In the genomic region with DNA sequence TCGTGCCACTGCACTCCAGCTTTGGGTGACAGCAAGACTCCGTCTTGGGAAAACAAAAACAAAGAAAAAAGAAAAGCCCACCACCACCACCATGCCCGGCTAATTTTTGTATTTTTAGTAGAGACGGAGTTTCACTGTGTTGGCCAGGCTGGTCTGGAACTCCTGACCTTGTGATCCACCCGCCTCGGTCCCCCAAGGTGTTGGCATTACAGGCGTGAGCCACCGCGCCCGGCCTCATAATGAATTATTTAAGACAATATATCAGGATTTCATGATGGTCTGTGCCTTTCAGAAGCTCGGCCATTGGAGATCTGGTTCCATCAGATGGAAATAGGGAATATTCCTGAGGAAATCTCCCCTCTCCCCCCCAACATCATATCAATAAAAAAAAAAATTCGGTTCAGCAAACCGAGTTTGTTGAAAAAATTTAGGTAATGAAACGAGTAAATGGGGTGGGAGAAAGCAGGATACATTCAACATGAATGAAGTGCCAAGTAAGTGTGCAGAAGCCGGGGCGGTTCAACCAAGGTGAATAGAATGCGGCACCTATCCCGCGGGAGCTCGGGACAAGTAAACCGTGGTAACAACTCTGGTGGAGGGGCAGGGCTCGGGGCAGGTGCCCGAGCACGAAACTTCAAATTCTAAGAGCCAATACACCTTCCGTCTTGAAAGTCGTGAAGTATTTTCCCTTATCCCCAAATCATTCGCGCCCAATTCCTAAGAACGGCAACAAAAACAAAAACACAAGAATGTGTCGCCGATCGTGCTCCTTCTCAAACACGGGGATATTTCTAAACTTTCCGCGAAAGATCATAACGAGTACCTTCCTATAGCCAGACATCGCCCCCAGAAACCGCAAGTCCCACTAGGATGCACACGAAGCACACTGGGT, we compare ENCODE assay signal across 8 cellular contexts. TPM values are rescaled to one million over a fixed set of nuclear protein-coding genes. Genes with fewer than 3 reads are reported as not detected.
DNase-seq lines count a peak whose midpoint lies in the region; ATAC-seq and TF ChIP-seq lines count a peak whose summit lies in the region.

No MANE protein-coding gene starts in this region.

- H3K9me3 ChIP-seq in Karpas-422 (ENCODE audit: low read length) (no peaks in the 10 kb centered on the region), breast epithelium (no peaks in the 10 kb centered on the region), mesodermal cell (ENCODE audit: control insufficient read depth, low read length) (no peaks in the 10 kb centered on the region), upper lobe of left lung (no peaks in the 10 kb centered on the region)

- H3K4me3 ChIP-seq in Karpas-422 (ENCODE audit: low read length), result peak overlapping the region; percentile 79
- peak overlapping the region; percentile 69 to 88 (median 80) for H3K4me3 ChIP-seq in breast epithelium
- H3K4me3 ChIP-seq in mesodermal cell (ENCODE audit: extremely low read depth, insufficient read depth, low read length, poor library complexity, severe bottlenecking), result peak overlapping the region; percentile 56
- peak overlapping the region; percentile 29 to 87 (median 70) for H3K4me3 ChIP-seq in upper lobe of left lung

- H3K9me2 ChIP-seq in Karpas-422 (replicated peaks; ENCODE audit: insufficient read depth, low read length), result no peaks in the 10 kb centered on the region

- DNase-seq in CD14-positive monocyte (ENCODE audit: low spot score) (no peak), Karpas-422 (peak; percentile 60), breast epithelium (ENCODE audit: low spot score in 2 of 2) (peak in 1 of 2 donors; percentile 45), upper lobe of left lung (peak in 1 of 2 donors; percentile 45), activated gamma-delta T cell treated with Interleukin-2 at 50 U/mL for 16 hours (no peak)

- peak overlapping the region; percentile 4 to 91 (median 74) for H3K27ac Mint-ChIP-seq in CD14-positive monocyte

- 0 to 14% methylated on average over 5 to 7 of the region's 39 CpGs for WGBS in mesodermal cell (ENCODE audit: insufficient coverage in 2 of 2), 2 experiments
- WGBS in upper lobe of left lung, 2 donors, result 15 to 36% methylated on average over 12 to 39 of the region's 39 CpGs

- peak overlapping the region; percentile 86 to 98 for H3K4me3 Mint-ChIP-seq in CD14-positive monocyte

- intact Hi-C loops in CD14-positive monocyte (cut with micrococcal nuclease) (no loop called here), breast epithelium (cut with DNase I; ENCODE audit: low total_unique reads) (no loop called here)

- TF ChIP-seq EP300 in upper lobe of left lung (IDR thresholded peaks at IDR 0.05), result no peak

- H2AFZ ChIP-seq in Karpas-422 (ENCODE audit: low read length), result peak overlapping the region; percentile 89

- H4K20me1 ChIP-seq in Karpas-422 (ENCODE audit: insufficient read depth, low read depth, low read length), result 0 out of 2 replicates have a peak, but pooled peaks cover under 1% of the 10 kb centered on the region

- H3K4me2 ChIP-seq in Karpas-422 (ENCODE audit: low read depth, low read length, poor library complexity, severe bottlenecking), result peak overlapping the region; percentile 87

- H3K27me3 ChIP-seq in Karpas-422 (ENCODE audit: low read length) (no peaks in the 10 kb centered on the region), breast epithelium (peaks cover 0 to 4% of the 10 kb centered on the region in 2 donors), upper lobe of left lung (no peaks in the 10 kb centered on the region)

- H3K36me3 Mint-ChIP-seq in CD14-positive monocyte, result no peaks in the 10 kb centered on the region

- H3K27me3 Mint-ChIP-seq in CD14-positive monocyte (ENCODE audit: low read depth in 3 of 3), result peaks cover 0 to 43% (median 1%) of the 10 kb centered on the region in 3 donors

- peaks cover 0 to 10% (median 3%) of the 10 kb centered on the region in 7 donors for H3K9me3 Mint-ChIP-seq in CD14-positive monocyte

- no peak for TF ChIP-seq CTCF in CD14-positive monocyte (IDR thresholded peaks at IDR 0.05)
- no peak for TF ChIP-seq CTCF in breast epithelium (IDR thresholded peaks at IDR 0.05)
- TF ChIP-seq CTCF in upper lobe of left lung (IDR thresholded peaks at IDR 0.05), result no peak

- no peak for TF ChIP-seq POLR2A in breast epithelium (IDR thresholded peaks at IDR 0.05)
- TF ChIP-seq POLR2A in upper lobe of left lung (IDR thresholded peaks at IDR 0.05), result no peak

- H3K79me2 ChIP-seq in Karpas-422 (ENCODE audit: low read length), result peaks cover 42% of the 10 kb centered on the region

- peaks cover 32% of the 10 kb centered on the region for H3K4me1 ChIP-seq in Karpas-422 (ENCODE audit: low read length)
- H3K4me1 ChIP-seq in breast epithelium, result no peaks in the 10 kb centered on the region
- peaks cover 4% of the 10 kb centered on the region for H3K4me1 ChIP-seq in mesodermal cell (ENCODE audit: control insufficient read depth, insufficient read depth, low read length, poor library complexity, severe bottlenecking)
- H3K4me1 ChIP-seq in upper lobe of left lung, result peaks cover 0 to 20% (median 0%) of the 10 kb centered on the region in 4 donors

- H3K9ac ChIP-seq in Karpas-422 (ENCODE audit: low read length), result peak overlapping the region; percentile 71

- H3K27ac ChIP-seq in Karpas-422 (ENCODE audit: low read length) (no peak overlapping the region), breast epithelium (peak overlapping the region; percentile 89 to 95), mesodermal cell (ENCODE audit: low read depth, low read length, severe bottlenecking) (no peak overlapping the region), upper lobe of left lung (peak overlapping the region in 2 of 4 donors; percentile 56 to 90)

- peaks cover 15% of the 10 kb centered on the region for H3K4me1 Mint-ChIP-seq in CD14-positive monocyte

- no peak for ATAC-seq in upper lobe of left lung (ENCODE audit: low FRiP score in 2 of 2)
- ATAC-seq in HG03469 (IDR thresholded peaks at IDR 0.05; ENCODE audit: unreplicated experiment), result no peak
- no peak for ATAC-seq in GM21360 (IDR thresholded peaks at IDR 0.05; ENCODE audit: unreplicated experiment)

- H3K36me3 ChIP-seq in Karpas-422 (ENCODE audit: insufficient read depth, low read length) (peaks cover 9% of the 10 kb centered on the region; the same call in 1 of the 2 replicates), breast epithelium (no peaks in the 10 kb centered on the region), mesodermal cell (ENCODE audit: control insufficient read depth, insufficient read depth, low read length) (no peaks in the 10 kb centered on the region), upper lobe of left lung (peaks cover 0 to under 1% (median 0%) of the 10 kb centered on the region in 4 donors)

RNA-seq across cellular contexts. Expression of a gene that starts 0.8 kb away (rescaled TPM):
- 1 to 10 TPM; 3.7 to 4.1 TPM for polyA plus RNA-seq in CD14-positive monocyte
- 28.2 and 42.2 TPM in 2 replicates for total RNA-seq in Karpas-422 (2014; rRNA removed; shearing (Covaris generic); ENCODE audit: low replicate concordance)
- 10 to 100 TPM; 23.7 to 31.5 (median 25.2) TPM for total RNA-seq in breast epithelium
- polyA plus RNA-seq in mesodermal cell (2013, experiment 1 of 2), result 9.3 TPM
- 10.5 TPM for polyA plus RNA-seq in mesodermal cell (2013, experiment 2 of 2)
- 10 to 100 TPM in 4 of 6 donors, 1 to 10 TPM in 2; 8.1 to 23.5 (median 12.6) TPM for total RNA-seq in upper lobe of left lung

Comparison
In these comparisons a context has a peak if more than half of its experiments do, and no peak if none do; other contexts are left out.
1. H3K27ac ChIP-seq: peak in breast epithelium (2 of 2); none in Karpas-422 (single experiment) and mesodermal cell (single experiment).
2. Peak in every context shown above with its lines, with median percentiles within 50 percentile points of each other: H3K4me3 ChIP-seq.